ENCODE assay signal across 8 cellular contexts in genomic region chr18:69864802-69865201, GRCh38.
A peak's percentile ranks its signal among the peaks of the same experiment; 100 is the strongest.
DNase-seq lines count a peak whose midpoint lies in the region; ATAC-seq lines count a peak whose summit lies in the region.
"Not testable (repeated sequence)": the region's sequence is repeated elsewhere in the genome, so short reads cannot be mapped to it uniquely, and the experiment has no call there.

No MANE protein-coding gene starts in this region.

- H3K4me3 Mint-ChIP-seq in activated naive CD8-positive, alpha-beta T cell treated with anti-CD3 and anti-CD28 coated beads for 36 hours; stimulated activated naive CD8-positive, alpha-beta T cell treated with anti-CD3 and anti-CD28 coated beads, Interleukin-15, Interleukin-2, amounts not matched to agents 100 ng/mL and 50 ng/mL, for 24 hours: not testable (repeated sequence)

- ATAC-seq in GM18520 (IDR thresholded peaks at IDR 0.05; ENCODE audit: unreplicated experiment) (peak; percentile 88), GM19397 (IDR thresholded peaks at IDR 0.05; ENCODE audit: unreplicated experiment) (peak; percentile 85), GM21576 (IDR thresholded peaks at IDR 0.05; ENCODE audit: unreplicated experiment) (peak; percentile 59), HG02870 (IDR thresholded peaks at IDR 0.05; ENCODE audit: unreplicated experiment) (peak; percentile 83), HG03159 (IDR thresholded peaks at IDR 0.05; ENCODE audit: unreplicated experiment) (peak; percentile 82)

- DNase-seq in MV-4-11 (lab: John Stamatoyannopoulos, UW), result peak; percentile 4
- DNase-seq in activated naive CD8-positive, alpha-beta T cell treated with anti-CD3 and anti-CD28 coated beads for 36 hours, result peak; percentile 8

- H3K36me3 Mint-ChIP-seq in activated naive CD8-positive, alpha-beta T cell treated with anti-CD3 and anti-CD28 coated beads for 36 hours, result peaks cover 40% of the 10 kb centered on the region
- peaks cover 40% of the 10 kb centered on the region for H3K36me3 Mint-ChIP-seq in stimulated activated naive CD8-positive, alpha-beta T cell treated with anti-CD3 and anti-CD28 coated beads, Interleukin-15, Interleukin-2, amounts not matched to agents 100 ng/mL and 50 ng/mL, for 24 hours (ENCODE audit: low read depth)

- H3K27me3 Mint-ChIP-seq in activated naive CD8-positive, alpha-beta T cell treated with anti-CD3 and anti-CD28 coated beads for 36 hours; stimulated activated naive CD8-positive, alpha-beta T cell treated with anti-CD3 and anti-CD28 coated beads, Interleukin-15, Interleukin-2, amounts not matched to agents 100 ng/mL and 50 ng/mL, for 24 hours: not testable (repeated sequence)

- peaks cover 16% of the 10 kb centered on the region for H3K4me1 Mint-ChIP-seq in activated naive CD8-positive, alpha-beta T cell treated with anti-CD3 and anti-CD28 coated beads for 36 hours
- H3K4me1 Mint-ChIP-seq in stimulated activated naive CD8-positive, alpha-beta T cell treated with anti-CD3 and anti-CD28 coated beads, Interleukin-15, Interleukin-2, amounts not matched to agents 100 ng/mL and 50 ng/mL, for 24 hours (ENCODE audit: low read depth), result peaks cover 21% of the 10 kb centered on the region

- peak overlapping the region; percentile 71 for H3K27ac Mint-ChIP-seq in activated naive CD8-positive, alpha-beta T cell treated with anti-CD3 and anti-CD28 coated beads for 36 hours
- peak overlapping the region; percentile 62 for H3K27ac Mint-ChIP-seq in stimulated activated naive CD8-positive, alpha-beta T cell treated with anti-CD3 and anti-CD28 coated beads, Interleukin-15, Interleukin-2, amounts not matched to agents 100 ng/mL and 50 ng/mL, for 24 hours

- not testable (repeated sequence) for H3K9me3 Mint-ChIP-seq in activated naive CD8-positive, alpha-beta T cell treated with anti-CD3 and anti-CD28 coated beads for 36 hours; stimulated activated naive CD8-positive, alpha-beta T cell treated with anti-CD3 and anti-CD28 coated beads, Interleukin-15, Interleukin-2, amounts not matched to agents 100 ng/mL and 50 ng/mL, for 24 hours

Comparison
In these comparisons a context has a peak if more than half of its experiments do, and no peak if none do; other contexts are left out.
1. Peak in every context shown above with its lines: DNase-seq and ATAC-seq.